18 cellular contexts compared by ENCODE assay signal in the genomic region with DNA sequence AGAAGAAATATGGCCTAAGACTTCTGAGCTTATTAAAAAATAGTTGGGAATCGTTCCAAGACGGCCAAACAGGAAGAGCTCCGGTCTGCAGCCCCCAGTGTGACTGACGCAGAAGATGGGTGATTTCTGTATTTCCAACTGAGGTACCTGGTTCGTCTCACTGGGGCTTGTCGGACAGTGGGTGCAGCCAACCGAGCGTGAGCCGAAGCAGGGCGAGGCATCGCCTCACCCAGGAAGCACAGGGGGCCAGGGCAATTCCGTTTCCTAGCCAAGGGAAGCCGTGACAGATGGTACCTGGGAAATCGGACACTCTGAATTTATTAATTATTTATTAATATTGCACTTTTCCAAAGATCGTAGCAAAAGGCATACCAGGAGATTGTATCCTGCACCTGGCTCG.
DNase-seq lines count a peak whose midpoint lies in the region; TF ChIP-seq lines count a peak whose summit lies in the region.
"Had no signal": no experiment of that assay in that cellular context is flagged by ENCODE, and none has a peak within 500 bp of the region (broad histone marks: within the 10 kb centered on the region; RNA-seq: fewer than 3 reads in every experiment).

No MANE protein-coding gene starts in this region.

- DNase-seq in NCI-H146 (lab: John Stamatoyannopoulos, UW): peak; percentile 84
- DNase-seq in NCI-H146 treated with DMSO at 0.1 percent for 48 hours (lab: John Stamatoyannopoulos, UW; ENCODE audit: unreplicated experiment): no peak
- DNase-seq in NCI-H748 treated with DMSO at 0.1 percent for 48 hours (lab: John Stamatoyannopoulos, UW): peak; percentile 52
- DNase-seq in NCI-H748 (lab: John Stamatoyannopoulos, UW; ENCODE audit: unreplicated experiment): no peak
- peak; percentile 38 for DNase-seq in SHP77 treated with DMSO at 0.1 percent for 48 hours (lab: John Stamatoyannopoulos, UW)
- DNase-seq in spleen: peak; percentile 38
- DNase-seq in nephron progenitor cell: no peak
- DNase-seq: Caco-2; CD4-positive, CD25-positive, alpha-beta regulatory T cell; CD8-positive, alpha-beta T cell; DND-41; GOT3; HFFc6 had no signal

- H3K36me3 ChIP-seq in spleen: no peaks in the 10 kb centered on the region
- H3K36me3 ChIP-seq: BLaER1, HAP-1 had no signal

- TF ChIP-seq POLR2A in spleen (IDR thresholded peaks at IDR 0.05): no peak

- 83 to 94% (median 88%) methylated on average over 15 to 16 of the region's 16 CpGs for WGBS in spleen, 5 donors

- H3K27me3 ChIP-seq in spleen (replicated peaks in 1 of 7): no peaks in the 10 kb centered on the region
- H3K27me3 ChIP-seq: BLaER1 had no signal

- H3K27ac Mint-ChIP-seq in nephron progenitor cell: no peak overlapping the region
- H3K27ac Mint-ChIP-seq: B cell; CD4-positive, CD25-positive, alpha-beta regulatory T cell; CD8-positive, alpha-beta T cell; HFFc6 had no signal

- H3K4me3 ChIP-seq in spleen: no peak overlapping the region
- H3K4me3 ChIP-seq: BLaER1, HAP-1 had no signal

- TF ChIP-seq CTCF in spleen (IDR thresholded peaks at IDR 0.05 in 8 of 11, conservative IDR thresholded peaks at IDR 0.05 in 3 of 11) (no peak), nephron progenitor cell (IDR thresholded peaks at IDR 0.05) (no peak)

- H3K4me1 ChIP-seq in spleen: no peaks in the 10 kb centered on the region
- H3K4me1 ChIP-seq: BLaER1, Caco-2, HAP-1 had no signal

- H3K36me3 Mint-ChIP-seq in nephron progenitor cell (ENCODE audit: low read depth): no peaks in the 10 kb centered on the region
- H3K36me3 Mint-ChIP-seq: CD4-positive, CD25-positive, alpha-beta regulatory T cell; CD8-positive, alpha-beta T cell had no signal

- intact Hi-C loops in spleen (cut with DNase I; ENCODE audit: low total_unique reads): no loop called here

- H3K27me3 Mint-ChIP-seq in nephron progenitor cell (ENCODE audit: low read depth, poor library complexity): no peaks in the 10 kb centered on the region
- H3K27me3 Mint-ChIP-seq: B cell; CD4-positive, CD25-positive, alpha-beta regulatory T cell had no signal

- H3K27ac ChIP-seq in spleen: no peak overlapping the region
- H3K27ac ChIP-seq: 22Rv1, BLaER1, C4-2B had no signal

- no peak overlapping the region for H3K4me3 Mint-ChIP-seq in nephron progenitor cell
- H3K4me3 Mint-ChIP-seq: B cell; CD4-positive, CD25-positive, alpha-beta regulatory T cell; CD8-positive, alpha-beta T cell; HFFc6 had no signal

- peaks cover 0 to 32% (median 7%) of the 10 kb centered on the region in 8 donors for H3K9me3 ChIP-seq in spleen
- H3K9me3 ChIP-seq: Caco-2, HAP-1 had no signal

- peaks cover 38% of the 10 kb centered on the region for H3K9me3 Mint-ChIP-seq in nephron progenitor cell

- H3K4me1 Mint-ChIP-seq in nephron progenitor cell: no peaks in the 10 kb centered on the region
- H3K4me1 Mint-ChIP-seq: B cell; CD4-positive, CD25-positive, alpha-beta regulatory T cell had no signal

Comparison
In these comparisons a context has a peak if more than half of its experiments do, and no peak if none do; other contexts are left out.
1. DNase-seq: peak in NCI-H146 (single experiment), NCI-H748 treated with DMSO at 0.1 percent for 48 hours (single experiment), SHP77 treated with DMSO at 0.1 percent for 48 hours (single experiment) and spleen (single experiment); none in NCI-H146 treated with DMSO at 0.1 percent for 48 hours (single experiment), NCI-H748 (single experiment) and nephron progenitor cell (single experiment).